1 cellular context compared by ENCODE assay signal in genomic region chr1:53689223-53689622, GRCh38.
TF ChIP-seq lines count a peak whose summit lies in the region.

No MANE protein-coding gene starts in this region.

TF ChIP-seq in H1, 55 proteins besides CTCF, POLR2A, EP300 and RAD21:
- TF ChIP-seq RXRA (IDR thresholded peaks at IDR 0.05; ENCODE audit: insufficient read depth, low read depth, low read length) (no peak), ATF3 (IDR thresholded peaks at IDR 0.05; ENCODE audit: insufficient read depth, low read depth, low read length) (no peak), SIRT6 (IDR thresholded peaks at IDR 0.05; ENCODE audit: low read length) (no peak), ZNF274 (IDR thresholded peaks at IDR 0.05; ENCODE audit: borderline replicate concordance, extremely low read depth, low read length) (no peak), MAFK (IDR thresholded peaks at IDR 0.05; ENCODE audit: low read depth, low read length) (no peak), RNF2 (IDR thresholded peaks at IDR 0.05; ENCODE audit: borderline replicate concordance, low read depth, low read length, missing control alignments, poor library complexity, severe bottlenecking) (no peak), SRF (IDR thresholded peaks at IDR 0.05; ENCODE audit: low read depth, low read length) (no peak), BACH1 (IDR thresholded peaks at IDR 0.05; ENCODE audit: low read length) (no peak), BRCA1 (IDR thresholded peaks at IDR 0.05; ENCODE audit: low read depth, low read length) (no peak), TEAD4 (IDR thresholded peaks at IDR 0.05; ENCODE audit: low read depth, low read length) (no peak), FOSL1 (IDR thresholded peaks at IDR 0.05; ENCODE audit: insufficient read depth, low read depth, low read length) (no peak), YY1 (IDR thresholded peaks at IDR 0.05; ENCODE audit: low read depth, low read length) (no peak), CTBP2 (IDR thresholded peaks at IDR 0.05; ENCODE audit: borderline replicate concordance, insufficient read depth, insufficient read length, low read length) (no peak), RBBP5 (IDR thresholded peaks at IDR 0.05; ENCODE audit: borderline replicate concordance, low read depth, low read length) (no peak), KDM1A (IDR thresholded peaks at IDR 0.05; ENCODE audit: borderline replicate concordance, low read length) (no peak), SIX5 (IDR thresholded peaks at IDR 0.05; ENCODE audit: low read depth, low read length) (no peak), BCL11A (IDR thresholded peaks at IDR 0.05; ENCODE audit: low read depth in 2 of 2, low read length in 2 of 2) (no peak), POLR2AphosphoS5 (IDR thresholded peaks at IDR 0.05; ENCODE audit: low read depth, low read length) (no peak)
- TF ChIP-seq, protein P1, sequence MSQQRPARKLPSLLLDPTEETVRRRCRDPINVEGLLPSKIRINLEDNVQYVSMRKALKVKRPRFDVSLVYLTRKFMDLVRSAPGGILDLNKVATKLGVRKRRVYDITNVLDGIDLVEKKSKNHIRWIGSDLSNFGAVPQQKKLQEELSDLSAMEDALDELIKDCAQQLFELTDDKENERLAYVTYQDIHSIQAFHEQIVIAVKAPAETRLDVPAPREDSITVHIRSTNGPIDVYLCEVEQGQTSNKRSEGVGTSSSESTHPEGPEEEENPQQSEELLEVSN (IDR thresholded peaks at IDR 0.05): no peak
- TF ChIP-seq, protein P2, sequence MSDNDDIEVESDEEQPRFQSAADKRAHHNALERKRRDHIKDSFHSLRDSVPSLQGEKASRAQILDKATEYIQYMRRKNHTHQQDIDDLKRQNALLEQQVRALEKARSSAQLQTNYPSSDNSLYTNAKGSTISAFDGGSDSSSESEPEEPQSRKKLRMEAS (IDR thresholded peaks at IDR 0.05): no peak
